In genomic region chr12:132197581-132198281, GRCh38 we compare ENCODE assay signal across 18 cellular contexts. TPM values are rescaled to one million over a fixed set of nuclear protein-coding genes. Genes with fewer than 3 reads are reported as not detected.
DNase-seq lines count a peak whose midpoint lies in the region; ATAC-seq and TF ChIP-seq lines count a peak whose summit lies in the region.
"Had no signal": no experiment of that assay in that cellular context is flagged by ENCODE, and none has a peak within 500 bp of the region (broad histone marks: within the 10 kb centered on the region; RNA-seq: fewer than 3 reads in every experiment).

No MANE protein-coding gene starts in this region.

- 0 out of 2 replicates have a peak, but pooled peaks cover under 1% of the 10 kb centered on the region for H3K27me3 ChIP-seq in BLaER1
- H3K27me3 ChIP-seq: Peyer's patch had no signal

- H3K4me2 ChIP-seq in BLaER1, result peak overlapping the region; percentile 91

- no peak for TF ChIP-seq CTCF in fibroblast of mammary gland (conservative IDR thresholded peaks at IDR 0.05; ENCODE audit: control insufficient read depth, insufficient read depth, low read depth, low read length)
- no peak for TF ChIP-seq CTCF in lower leg skin (IDR thresholded peaks at IDR 0.05)

- H3K27ac ChIP-seq in BLaER1, result no peak overlapping the region
- H3K27ac ChIP-seq: Peyer's patch had no signal

- peaks cover 44% of the 10 kb centered on the region for H3K4me1 ChIP-seq in BLaER1
- H3K4me1 ChIP-seq: Caco-2, Peyer's patch had no signal

- H3K9me3 ChIP-seq in BLaER1, result peaks cover 13% of the 10 kb centered on the region
- H3K9me3 ChIP-seq: Caco-2 had no signal

- H3K36me3 ChIP-seq in BLaER1, result 0 out of 2 replicates have a peak, but pooled peaks cover 7% of the 10 kb centered on the region
- H3K36me3 ChIP-seq: Peyer's patch had no signal

- no peak overlapping the region for H3K4me3 ChIP-seq in BLaER1
- H3K4me3 ChIP-seq in fibroblast of mammary gland (ENCODE audit: control insufficient read depth, low read depth, low read length), result no peak overlapping the region
- H3K4me3 ChIP-seq in lower leg skin (ENCODE audit: low read depth, poor library complexity, severe bottlenecking), result no peak overlapping the region
- H3K4me3 ChIP-seq: Peyer's patch had no signal

- H3K9ac ChIP-seq in BLaER1, result no peak overlapping the region

- H4K20me1 ChIP-seq in BLaER1, result no peaks in the 10 kb centered on the region

- DNase-seq in fibroblast of mammary gland (ENCODE audit: low read depth) (peak; percentile 28), left ventricle myocardium superior (peak; percentile 59), pons (ENCODE audit: low spot score) (peak; percentile 21), HT-29 (ENCODE audit: low spot score) (no peak), lower leg skin (ENCODE audit: low spot score in 2 of 2) (no peak)
- DNase-seq: Caco-2, IMR-90, Karpas-422, MM.1S, NCI-H1105 treated with DMSO at 0.1 percent for 48 hours, NCI-H1694 treated with DMSO at 0.1 percent for 48 hours, NCI-H2107, NCI-H2227 treated with DMSO at 0.1 percent for 48 hours, NCI-H524 treated with DMSO at 0.1 percent for 48 hours, Peyer's patch, SHP77 treated with DMSO at 0.1 percent for 48 hours had no signal

- ATAC-seq in left ventricle myocardium superior, result peak; percentile 69
- no peak for ATAC-seq in HG03520 (IDR thresholded peaks at IDR 0.05; ENCODE audit: unreplicated experiment)

- 82 to 93% methylated on average over 15 to 37 of the region's 39 CpGs for WGBS in lower leg skin, 2 donors

- intact Hi-C loops in left ventricle myocardium superior (cut with micrococcal nuclease), result no loop called here
- intact Hi-C loops in lower leg skin (cut with DNase I; ENCODE audit: low total_unique reads), result no loop called here

- TF ChIP-seq POLR2A in lower leg skin (IDR thresholded peaks at IDR 0.05), result no peak

RNA-seq across cellular contexts. Expression of gene NOC4L, which starts 53.5 kb away (rescaled TPM):
- 12.1 TPM for total RNA-seq in left ventricle myocardium superior
- total RNA-seq in HT-29 (2014; rRNA removed; shearing (Covaris generic)), result 45.8 and 47.0 TPM in 2 replicates
- 10 to 100 TPM in 3 of 4 donors, 1 to 10 TPM in 1; 7.3 to 17.7 (median 14.1) TPM for total RNA-seq in lower leg skin

RNA-seq across cellular contexts. Expression of gene DDX51, which starts 53.6 kb away (rescaled TPM):
- total RNA-seq in left ventricle myocardium superior, result 8.6 TPM
- 21.4 and 35.3 TPM in 2 replicates for total RNA-seq in HT-29 (2014; rRNA removed; shearing (Covaris generic))
- 10 to 100 TPM; 11.1 to 31.8 (median 19.2) TPM for total RNA-seq in lower leg skin

Comparison
In these comparisons a context has a peak if more than half of its experiments do, and no peak if none do; other contexts are left out.
1. DNase-seq: peak in fibroblast of mammary gland (single experiment), left ventricle myocardium superior (single experiment) and pons (single experiment); none in HT-29 (single experiment) and lower leg skin (0 of 2).